Comparison of ENCODE assay signal across 23 cellular contexts in the genomic region with DNA sequence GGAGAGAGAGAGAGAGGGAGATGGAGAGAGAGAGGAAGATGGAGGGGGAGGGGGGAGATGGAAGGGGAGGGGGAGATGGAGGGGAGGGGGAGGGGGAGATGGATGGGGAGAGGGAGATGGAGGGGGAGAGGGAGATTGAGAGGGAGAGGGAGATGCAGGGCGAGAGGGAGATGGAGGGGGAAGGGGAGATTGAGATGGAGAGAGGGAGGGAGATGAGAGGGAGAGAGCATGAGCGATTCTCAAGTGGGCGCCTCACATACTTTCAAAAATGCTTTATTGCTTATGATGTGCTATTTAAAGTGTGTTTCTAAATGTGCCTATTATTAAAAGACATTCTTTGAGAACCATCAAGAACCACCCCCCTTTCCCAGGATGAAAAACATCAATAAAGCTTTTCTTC. TPM values are rescaled to one million over a fixed set of nuclear protein-coding genes. Genes with fewer than 3 reads are reported as not detected.
DNase-seq lines count a peak whose midpoint lies in the region; ATAC-seq, FAIRE-seq and TF ChIP-seq lines count a peak whose summit lies in the region.
"Had no signal": no experiment of that assay in that cellular context is flagged by ENCODE, and none has a peak within 500 bp of the region (broad histone marks: within the 10 kb centered on the region; RNA-seq: fewer than 3 reads in every experiment).

No MANE protein-coding gene starts in this region.

- no peak overlapping the region for H3K18ac ChIP-seq in mesendoderm (ENCODE audit: low read length)

- H3K23ac ChIP-seq in mesendoderm (ENCODE audit: low read length): no peak overlapping the region

- WGBS in K562 (ENCODE audit: insufficient coverage, low coverage, missing lambda C conversion rate): 30% methylated on average over 2 of the region's 3 CpGs
- 100% methylated on average over 1 of the region's 3 CpGs for WGBS in mesendoderm (ENCODE audit: extremely low coverage, insufficient coverage, low lambda C conversion rate)
- 82 to 84% methylated on average over 3 of the region's 3 CpGs for WGBS in testis, 2 donors

- CTCF ChIA-PET in K562 (lab: Yijun Ruan, JAX; ENCODE audit: low intra/inter-chr PET ratio): no interaction called here

- H3K4ac ChIP-seq in mesendoderm (ENCODE audit: low read depth, low read length): no peak overlapping the region

- no peak overlapping the region for H3K4me3 Mint-ChIP-seq in chondrocyte (ENCODE audit: unreplicated experiment)
- H3K4me3 Mint-ChIP-seq: CD4-positive, alpha-beta memory T cell; HFFc6 had no signal

- no peak overlapping the region for H2BK5ac ChIP-seq in mesendoderm (ENCODE audit: low read length)

- H2BK120ac ChIP-seq in mesendoderm (ENCODE audit: low read depth, low read length): no peak overlapping the region

- in situ Hi-C loops in K562 (cut with MboI): no loop called here

- no peak for TF ChIP-seq EP300 in K562 (IDR thresholded peaks at IDR 0.05; ENCODE audit: low read length)

- H3K4me2 ChIP-seq in K562 (ENCODE audit: insufficient read depth, low read length): no peak overlapping the region
- H3K4me2 ChIP-seq in mesendoderm (ENCODE audit: low read length): no peak overlapping the region

- no peaks in the 10 kb centered on the region for H3K36me3 ChIP-seq in K562 (ENCODE audit: control insufficient read depth, insufficient read depth, low read length)
- no peaks in the 10 kb centered on the region for H3K36me3 ChIP-seq in mesendoderm (ENCODE audit: control insufficient read depth, insufficient read depth, low read length)
- no peaks in the 10 kb centered on the region for H3K36me3 ChIP-seq in testis (ENCODE audit: low read depth, missing control alignments)
- H3K36me3 ChIP-seq: HAP-1 had no signal

- no peaks in the 10 kb centered on the region for H3K79me2 ChIP-seq in K562 (ENCODE audit: control insufficient read depth, insufficient read depth, low read length)
- no peaks in the 10 kb centered on the region for H3K79me2 ChIP-seq in mesendoderm (ENCODE audit: control insufficient read depth, insufficient read depth, low read length)

- H3K27me3 Mint-ChIP-seq in chondrocyte (ENCODE audit: low read depth): peaks cover 4% of the 10 kb centered on the region

- no peaks in the 10 kb centered on the region for H4K20me1 ChIP-seq in K562 (replicated peaks; ENCODE audit: control insufficient read depth, insufficient read depth, low read length)

- no peak overlapping the region for H4K8ac ChIP-seq in mesendoderm (ENCODE audit: low read depth, low read length)

- H3K27ac ChIP-seq in K562 (ENCODE audit: extremely low read depth, low read depth, low read length): no peak overlapping the region
- no peak overlapping the region for H3K27ac ChIP-seq in mesendoderm (ENCODE audit: low read depth, low read length)
- H3K27ac ChIP-seq in testis: no peak overlapping the region

- H2AFZ ChIP-seq in K562 (ENCODE audit: low read depth, low read length): no peak overlapping the region

- peaks cover 22% of the 10 kb centered on the region for H3K4me1 Mint-ChIP-seq in chondrocyte (ENCODE audit: low read depth)
- H3K4me1 Mint-ChIP-seq: CD4-positive, alpha-beta memory T cell had no signal

- no peak for ATAC-seq in K562

- no peak for FAIRE-seq in K562 (lab: Jason Lieb, UNC)
- FAIRE-seq: GM12891, GM18507, H54 had no signal

- no peak overlapping the region for H3K9ac ChIP-seq in K562 (ENCODE audit: insufficient read depth in 1 of 2, low read depth in 2 of 2, low read length in 2 of 2)
- no peak overlapping the region for H3K9ac ChIP-seq in mesendoderm (ENCODE audit: low read length)

- H3K27me3 ChIP-seq in K562 (ENCODE audit: control insufficient read depth in 2 of 2, insufficient read depth in 2 of 2, low read length in 2 of 2): peaks cover 29 to 49% of the 10 kb centered on the region in 2 experiments
- H3K27me3 ChIP-seq in mesendoderm (ENCODE audit: insufficient read depth, low read length, poor library complexity): peaks cover 2% of the 10 kb centered on the region
- H3K27me3 ChIP-seq in testis: no peaks in the 10 kb centered on the region

- peaks cover 18% of the 10 kb centered on the region for H3K9me3 Mint-ChIP-seq in chondrocyte (ENCODE audit: low read depth)

- BruUV-seq in K562 (replicated peaks; lab: Mats Ljungman, UMichigan): no TSS peak

- H3K4me1 ChIP-seq in K562 (replicated peaks in 1 of 2; ENCODE audit: control insufficient read depth in 2 of 2, insufficient read depth in 2 of 2, low read length in 2 of 2): peaks cover 0 to 3% of the 10 kb centered on the region in 2 experiments; a peak in 1 of 5 replicates
- H3K4me1 ChIP-seq in mesendoderm (ENCODE audit: control insufficient read depth, low read depth, low read length): peaks cover 2% of the 10 kb centered on the region
- H3K4me1 ChIP-seq in testis: no peaks in the 10 kb centered on the region
- H3K4me1 ChIP-seq: HAP-1 had no signal

- DNase-seq in K562 (ENCODE audit: extremely low read depth in 1 of 4, low spot score in 3 of 4) (no peak), chondrocyte (ENCODE audit: low spot score) (no peak), putamen (ENCODE audit: low spot score) (peak; percentile 20), NCI-H2227 treated with DMSO at 0.1 percent for 48 hours (lab: John Stamatoyannopoulos, UW) (no peak), mesendoderm (no peak), testis (no peak)
- DNase-seq: C1 segment of cervical spinal cord; Calu3; CD4-positive, alpha-beta memory T cell; COR-L47; DMS53; DMS79 treated with DMSO at 0.1 percent for 48 hours; GF-D8; GOT3; HFFc6 had no signal

- no peak overlapping the region for H3K56ac ChIP-seq in mesendoderm (ENCODE audit: low read length)

- POLR2A ChIA-PET in K562 (lab: Yijun Ruan, JAX): no interaction called here

- no peaks in the 10 kb centered on the region for H3K79me1 ChIP-seq in mesendoderm (ENCODE audit: low read length)

- TF ChIP-seq POLR2A in K562 (conservative IDR thresholded peaks at IDR 0.05) (no peak), testis (IDR thresholded peaks at IDR 0.05) (no peak)

- no peak for TF ChIP-seq RAD21 in K562 (CRISPR knock-in tag; conservative IDR thresholded peaks at IDR 0.05 in 1 of 2, IDR thresholded peaks at IDR 0.05 in 1 of 2)

- H3K27ac Mint-ChIP-seq in chondrocyte (ENCODE audit: unreplicated experiment): peak overlapping the region; percentile 59
- H3K27ac Mint-ChIP-seq: HFFc6 had no signal

- H3K9me3 ChIP-seq in K562 (replicated peaks; ENCODE audit: control insufficient read depth, insufficient read depth, low read depth, low read length) (no peaks in the 10 kb centered on the region), testis (no peaks in the 10 kb centered on the region)
- H3K9me3 ChIP-seq: HAP-1 had no signal

- intact Hi-C loops in K562 (cut with micrococcal nuclease): no loop called here
- intact Hi-C loops in testis (cut with DNase I; ENCODE audit: low total_unique reads): no loop called here

- no peak overlapping the region for H2BK15ac ChIP-seq in mesendoderm (replicated peaks; ENCODE audit: low read depth)

- H2AK5ac ChIP-seq in mesendoderm (ENCODE audit: low read length): no peak overlapping the region

- H3K4me3 ChIP-seq in K562 (no peak overlapping the region), mesendoderm (ENCODE audit: low read length) (no peak overlapping the region), testis (no peak overlapping the region)
- H3K4me3 ChIP-seq: HAP-1 had no signal

- no peak overlapping the region for H4K5ac ChIP-seq in mesendoderm (ENCODE audit: low read length)

- TF ChIP-seq CTCF in K562 (IDR thresholded peaks at IDR 0.05 in 2 of 3, conservative IDR thresholded peaks at IDR 0.05 in 1 of 3; ENCODE audit: insufficient read depth in 2 of 3, low read depth in 1 of 3, low read length in 3 of 3) (no peak), chondrocyte (IDR thresholded peaks at IDR 0.05) (no peak), testis (IDR thresholded peaks at IDR 0.05) (no peak)

- peaks cover 4% of the 10 kb centered on the region for H3K36me3 Mint-ChIP-seq in chondrocyte (ENCODE audit: low read depth)
- H3K36me3 Mint-ChIP-seq: CD4-positive, alpha-beta memory T cell had no signal

- no peaks in the 10 kb centered on the region for H3K9me1 ChIP-seq in K562 (ENCODE audit: control insufficient read depth, insufficient read depth, low read length)

TF ChIP-seq in K562, 482 proteins besides CTCF, POLR2A, EP300 and RAD21 (continues in another document):
- TF ChIP-seq HNRNPK (IDR thresholded peaks at IDR 0.05; ENCODE audit: low read depth, low read length, poor library complexity, severe bottlenecking) (peak; percentile 81), PCBP1 (IDR thresholded peaks at IDR 0.05; ENCODE audit: low read depth, low read length, poor library complexity, severe bottlenecking) (peak; percentile 77)

RNA-seq across cellular contexts. Expression of gene DACT2, which starts 43.7 kb away (rescaled TPM):
- total RNA-seq in K562 (2011; cell fraction: chromatin; rRNA removed; ENCODE audit: low replicate concordance): not detected in 2 replicates
- not detected in 2 replicates for total RNA-seq in K562 (2011; cell fraction: nucleolus; rRNA removed)
- not detected in 2 replicates for total RNA-seq in K562 (2011; cell fraction: nucleoplasm; rRNA removed)
- total RNA-seq in K562 (2014; rRNA removed) (not detected in 2 replicates), K562 (2014; rRNA removed; fragmentation: Illumina TruSeq; extraction: Trizol) (not detected in 2 replicates), K562 (2015; rRNA removed; fragmentation: Illumina TruSeq; extraction: Trizol) (not detected in 2 replicates), K562 (2021) (not detected in 2 replicates), chondrocyte (1.4 to 4.6 TPM (median 4.5 TPM) in 3 replicates), testis (10 to 100 TPM in 1 of 2 donors, 1 to 10 TPM in 1; 2.0 to 20.8 TPM)
- polyA plus RNA-seq in K562 (2011; rRNA removed) (not detected in 2 replicates), K562 (2014; fragmentation: Illumina TruSeq; extraction: Trizol) (not detected in 2 replicates), K562 (2014; fragmentation: Nextera tagmentation; extraction: Ambion mirVana) (not detected), K562 (2014; rRNA removed) (not detected in 2 replicates), testis (ENCODE audit: insufficient read depth, low read depth, low replicate concordance) (1.8 TPM)
- polyA plus RNA-seq in K562 (2011; cell fraction: cytosol; rRNA removed): 0.15 TPM in 1 of 2 replicates, not detected in the other
- 0.20 TPM in 1 of 2 replicates, not detected in the other for polyA plus RNA-seq in K562 (2011; cell fraction: nucleus; rRNA removed)
- not detected in 2 replicates for polyA plus RNA-seq in K562 (2012)
- polyA minus RNA-seq in K562 (2011; rRNA and poly(A)+ RNA removed): not detected in 2 replicates
- polyA minus RNA-seq in K562 (2011; cell fraction: cytosol; rRNA and poly(A)+ RNA removed): not detected in 2 replicates
- 0.13 TPM in 1 of 2 replicates, not detected in the other for polyA minus RNA-seq in K562 (2011; cell fraction: nucleus; rRNA and poly(A)+ RNA removed)
- polyA plus RNA-seq in mesendoderm (2013, experiment 1 of 2): 0.35 TPM
- polyA plus RNA-seq in mesendoderm (2013, experiment 2 of 2): 0.55 TPM
- total RNA-seq: A172; Calu3; CD4-positive, alpha-beta memory T cell; Daoy; G401; HFFc6 had no signal
- polyA plus RNA-seq: BJ; CD4-positive, alpha-beta memory T cell had no signal
